ENCODE assay signal across 14 cellular contexts in the genomic region with DNA sequence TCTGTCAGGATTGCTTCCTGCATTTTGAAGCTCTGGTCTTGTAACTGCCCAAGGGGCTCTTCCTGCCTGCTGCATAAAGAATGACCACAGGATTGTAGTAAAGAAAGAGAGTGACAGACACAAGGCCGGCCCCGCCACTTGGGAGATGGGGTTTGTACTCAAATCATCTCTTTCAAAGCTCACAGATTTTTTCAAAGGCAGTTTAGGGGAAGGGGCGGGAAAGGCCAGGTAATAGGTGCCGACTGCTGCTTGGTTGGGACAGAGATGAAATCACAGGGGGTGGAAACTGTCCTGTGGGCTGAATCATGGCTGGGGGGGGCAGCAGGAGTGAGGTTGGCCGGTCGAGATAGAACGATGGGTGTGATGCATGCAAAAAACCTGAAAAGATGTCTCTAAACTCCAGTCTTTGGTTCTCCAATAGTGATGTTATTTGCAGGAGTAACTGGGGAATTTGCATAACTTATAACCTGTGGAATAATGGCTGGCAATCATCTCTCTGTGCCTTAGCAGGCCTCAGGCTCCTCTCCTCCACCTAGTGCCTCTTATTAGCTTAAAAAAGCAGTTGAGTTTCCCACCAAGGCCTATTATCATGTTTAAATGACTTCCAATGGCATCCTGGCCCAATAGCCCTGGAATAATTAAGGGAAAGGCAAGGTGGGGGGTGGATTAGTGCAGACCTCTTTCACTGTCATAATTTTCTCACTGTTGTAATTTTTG.
"Had no signal": no experiment of that assay in that cellular context is flagged by ENCODE, and none has a peak within 500 bp of the region (broad histone marks: within the 10 kb centered on the region; RNA-seq: fewer than 3 reads in every experiment).

No MANE protein-coding gene starts in this region.

- H3K36me3 Mint-ChIP-seq: immature natural killer cell had no signal

- H3K4me1 ChIP-seq: body of pancreas, prostate gland, right atrium auricular region, transverse colon had no signal

- H3K4me3 Mint-ChIP-seq: activated CD4-positive, alpha-beta T cell treated with anti-CD3 and anti-CD28 coated beads, Interleukin-2, amount 10 ng/mL, durations not matched to agents 24 days and 14 days; activated CD8-positive, alpha-beta T cell treated with anti-CD3 and anti-CD28 coated beads for 36 hours; activated naive CD4-positive, alpha-beta T cell treated with anti-CD3 and anti-CD28 coated beads for 36 hours; activated T-cell treated with anti-CD3 and anti-CD28 coated beads, Interleukin-2, amount 50 U/mL, for 24 hours; immature natural killer cell; stimulated activated naive CD8-positive, alpha-beta T cell treated with anti-CD3 and anti-CD28 coated beads, Interleukin-15, Interleukin-2, amounts not matched to agents 100 ng/mL and 50 ng/mL, for 24 hours had no signal

- H3K4me1 Mint-ChIP-seq: activated CD4-positive, alpha-beta T cell treated with anti-CD3 and anti-CD28 coated beads, Interleukin-2, amount 10 ng/mL, durations not matched to agents 24 days and 14 days; immature natural killer cell had no signal

- H3K9me3 ChIP-seq: body of pancreas, prostate gland, right atrium auricular region, transverse colon had no signal

- H3K36me3 ChIP-seq: prostate gland, right atrium auricular region, transverse colon had no signal

- H3K27me3 ChIP-seq: body of pancreas, right atrium auricular region, transverse colon had no signal

- DNase-seq: activated CD4-positive, alpha-beta T cell treated with anti-CD3 and anti-CD28 coated beads, Interleukin-2, amount 10 ng/mL, durations not matched to agents 24 days and 14 days; activated CD8-positive, alpha-beta T cell treated with anti-CD3 and anti-CD28 coated beads for 36 hours; activated naive CD4-positive, alpha-beta T cell treated with anti-CD3 and anti-CD28 coated beads for 36 hours; activated T-cell treated with anti-CD3 and anti-CD28 coated beads, Interleukin-2, amount 50 U/mL, for 24 hours; body of pancreas; dermis blood vessel endothelial cell; effector memory CD4-positive, alpha-beta T cell; immature natural killer cell; left ventricle myocardium superior; T-helper 9 cell; transverse colon had no signal

- H3K27ac ChIP-seq: body of pancreas, prostate gland, right atrium auricular region, transverse colon had no signal

- ATAC-seq: activated CD8-positive, alpha-beta T cell treated with anti-CD3 and anti-CD28 coated beads for 36 hours; body of pancreas; left ventricle myocardium superior had no signal

- H3K27me3 Mint-ChIP-seq: activated CD4-positive, alpha-beta T cell treated with anti-CD3 and anti-CD28 coated beads, Interleukin-2, amount 10 ng/mL, durations not matched to agents 24 days and 14 days; activated CD8-positive, alpha-beta T cell treated with anti-CD3 and anti-CD28 coated beads for 36 hours; activated T-cell treated with anti-CD3 and anti-CD28 coated beads, Interleukin-2, amount 50 U/mL, for 24 hours; stimulated activated naive CD8-positive, alpha-beta T cell treated with anti-CD3 and anti-CD28 coated beads, Interleukin-15, Interleukin-2, amounts not matched to agents 100 ng/mL and 50 ng/mL, for 24 hours had no signal

- H3K9me3 Mint-ChIP-seq: activated CD4-positive, alpha-beta T cell treated with anti-CD3 and anti-CD28 coated beads, Interleukin-2, amount 10 ng/mL, durations not matched to agents 24 days and 14 days; activated CD8-positive, alpha-beta T cell treated with anti-CD3 and anti-CD28 coated beads for 36 hours had no signal

- H3K4me3 ChIP-seq: body of pancreas, prostate gland, right atrium auricular region, transverse colon had no signal

- H3K27ac Mint-ChIP-seq: activated CD4-positive, alpha-beta T cell treated with anti-CD3 and anti-CD28 coated beads, Interleukin-2, amount 10 ng/mL, durations not matched to agents 24 days and 14 days; activated CD8-positive, alpha-beta T cell treated with anti-CD3 and anti-CD28 coated beads for 36 hours; activated naive CD4-positive, alpha-beta T cell treated with anti-CD3 and anti-CD28 coated beads for 36 hours; activated T-cell treated with anti-CD3 and anti-CD28 coated beads, Interleukin-2, amount 50 U/mL, for 24 hours; immature natural killer cell; stimulated activated naive CD8-positive, alpha-beta T cell treated with anti-CD3 and anti-CD28 coated beads, Interleukin-15, Interleukin-2, amounts not matched to agents 100 ng/mL and 50 ng/mL, for 24 hours had no signal
